1 cellular context compared by ENCODE assay signal in the genomic region with DNA sequence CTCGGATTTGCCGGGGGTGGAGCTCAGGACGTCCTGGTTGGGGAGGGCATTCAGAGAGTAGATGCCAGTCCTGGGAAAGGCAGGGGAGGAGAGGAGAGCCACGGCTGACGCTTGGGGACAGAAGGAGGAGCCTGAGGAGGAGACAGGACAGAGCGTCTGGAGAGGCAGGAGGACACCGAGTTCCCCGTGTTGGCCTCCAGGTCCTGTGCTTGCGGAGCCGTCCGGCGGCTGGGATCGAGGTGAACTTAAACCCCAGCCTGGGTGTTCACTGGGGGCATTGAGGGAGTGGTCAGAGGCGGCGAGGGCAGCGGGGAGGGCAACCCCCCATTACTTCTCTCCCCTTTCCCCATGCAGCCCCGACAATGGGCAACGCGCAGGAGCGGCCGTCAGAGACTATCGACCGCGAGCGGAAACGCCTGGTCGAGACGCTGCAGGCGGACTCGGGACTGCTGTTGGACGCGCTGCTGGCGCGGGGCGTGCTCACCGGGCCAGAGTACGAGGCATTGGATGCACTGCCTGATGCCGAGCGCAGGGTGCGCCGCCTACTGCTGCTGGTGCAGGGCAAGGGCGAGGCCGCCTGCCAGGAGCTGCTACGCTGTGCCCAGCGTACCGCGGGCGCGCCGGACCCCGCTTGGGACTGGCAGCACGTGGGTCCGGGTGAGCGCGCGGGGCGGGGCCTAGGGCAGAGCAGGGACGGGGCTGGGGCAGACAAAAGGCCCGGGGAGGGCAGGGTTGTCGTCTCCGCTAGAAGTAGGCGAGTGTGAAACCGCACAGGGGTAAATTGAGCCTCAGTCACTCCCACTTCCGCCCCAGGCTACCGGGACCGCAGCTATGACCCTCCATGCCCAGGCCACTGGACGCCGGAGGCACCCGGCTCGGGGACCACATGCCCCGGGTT.
TF ChIP-seq lines count a peak whose summit lies in the region.

No MANE protein-coding gene starts in this region.

TF ChIP-seq in GM12878, 131 proteins besides CTCF, POLR2A, EP300 and RAD21 (continued from another document):
- peak; percentile 22; the same call in 1 of the 2 replicates for TF ChIP-seq CREM (IDR thresholded peaks at IDR 0.05; ENCODE audit: low read depth)
